In genomic region chr5:137666901-137667300, GRCh38 we compare ENCODE assay signal across 11 cellular contexts.
DNase-seq lines count a peak whose midpoint lies in the region; ATAC-seq and TF ChIP-seq lines count a peak whose summit lies in the region.
"Had no signal": no experiment of that assay in that cellular context is flagged by ENCODE, and none has a peak within 500 bp of the region (broad histone marks: within the 10 kb centered on the region; RNA-seq: fewer than 3 reads in every experiment).

No MANE protein-coding gene starts in this region.

- no peaks in the 10 kb centered on the region for H3F3A ChIP-seq in smooth muscle cell (ENCODE audit: low read depth)

- H3K27ac ChIP-seq in smooth muscle cell (ENCODE audit: low read depth): peak overlapping the region; percentile 29
- H3K27ac ChIP-seq: parathyroid adenoma had no signal

- H3K9ac ChIP-seq in smooth muscle cell (ENCODE audit: low read depth): no peak overlapping the region
- H3K9ac ChIP-seq: parathyroid adenoma had no signal

- no peaks in the 10 kb centered on the region for H3K36me3 ChIP-seq in smooth muscle cell (ENCODE audit: low read depth)

- H3K4me3 Mint-ChIP-seq in activated T-cell treated with anti-CD3 and anti-CD28 coated beads, Interleukin-2, amount 50 U/mL, for 72 hours: peak overlapping the region; percentile 38 to 52
- H3K4me3 Mint-ChIP-seq in effector memory CD8-positive, alpha-beta T cell: peak overlapping the region in 1 of 2 donors; percentile 9

- H2AFZ ChIP-seq in smooth muscle cell (ENCODE audit: low read depth): no peak overlapping the region
- H2AFZ ChIP-seq: parathyroid adenoma had no signal

- TF ChIP-seq CTCF in smooth muscle cell (IDR thresholded peaks at IDR 0.05; ENCODE audit: borderline replicate concordance, insufficient read depth, poor library complexity, severe bottlenecking): no peak

- H3K4me3 ChIP-seq in smooth muscle cell: no peak overlapping the region

- 52% methylated on average over 2 of the region's 2 CpGs for WGBS in smooth muscle cell (ENCODE audit: low lambda C conversion rate)

- no peaks in the 10 kb centered on the region for H4K20me1 ChIP-seq in smooth muscle cell (ENCODE audit: low read depth)

- H3K9me3 Mint-ChIP-seq in activated T-cell treated with anti-CD3 and anti-CD28 coated beads, Interleukin-2, amount 50 U/mL, for 72 hours: no peaks in the 10 kb centered on the region
- no peaks in the 10 kb centered on the region for H3K9me3 Mint-ChIP-seq in effector memory CD8-positive, alpha-beta T cell

- no peaks in the 10 kb centered on the region for H3K4me1 ChIP-seq in smooth muscle cell (ENCODE audit: low read depth)
- H3K4me1 ChIP-seq: parathyroid adenoma had no signal

- H3K79me2 ChIP-seq in smooth muscle cell (ENCODE audit: low read depth): no peaks in the 10 kb centered on the region
- H3K79me2 ChIP-seq: parathyroid adenoma had no signal

- no peak for ATAC-seq in activated T-cell treated with anti-CD3 and anti-CD28 coated beads, Interleukin-2, amount 50 U/mL, for 72 hours (replicated peaks in 1 of 2)
- no peak for ATAC-seq in effector memory CD8-positive, alpha-beta T cell (replicated peaks)
- ATAC-seq in HG02884 (IDR thresholded peaks at IDR 0.05; ENCODE audit: unreplicated experiment) (no peak), GM19035 (IDR thresholded peaks at IDR 0.05; ENCODE audit: unreplicated experiment) (no peak), HG03460 (IDR thresholded peaks at IDR 0.05; ENCODE audit: unreplicated experiment) (no peak)

- no peaks in the 10 kb centered on the region for H3K9me3 ChIP-seq in smooth muscle cell (replicated peaks; ENCODE audit: low read depth)

- no peaks in the 10 kb centered on the region for H3K36me3 Mint-ChIP-seq in activated T-cell treated with anti-CD3 and anti-CD28 coated beads, Interleukin-2, amount 50 U/mL, for 72 hours (ENCODE audit: insufficient read depth in 2 of 2)
- no peaks in the 10 kb centered on the region for H3K36me3 Mint-ChIP-seq in effector memory CD8-positive, alpha-beta T cell (ENCODE audit: insufficient read depth)

- H3K27me3 Mint-ChIP-seq in activated T-cell treated with anti-CD3 and anti-CD28 coated beads, Interleukin-2, amount 50 U/mL, for 72 hours (ENCODE audit: low read depth): no peaks in the 10 kb centered on the region
- H3K27me3 Mint-ChIP-seq in effector memory CD8-positive, alpha-beta T cell: no peaks in the 10 kb centered on the region

- peak overlapping the region; percentile 20 for H3K4me2 ChIP-seq in smooth muscle cell

- no peaks in the 10 kb centered on the region for H3K27me3 ChIP-seq in smooth muscle cell (ENCODE audit: low read depth)

- H3K4me1 Mint-ChIP-seq in activated T-cell treated with anti-CD3 and anti-CD28 coated beads, Interleukin-2, amount 50 U/mL, for 72 hours (ENCODE audit: low read depth): peaks cover 33% of the 10 kb centered on the region
- peaks cover 6 to 10% of the 10 kb centered on the region in 2 donors for H3K4me1 Mint-ChIP-seq in effector memory CD8-positive, alpha-beta T cell (ENCODE audit: low read depth in 2 of 2)

- DNase-seq in activated T-cell treated with anti-CD3 and anti-CD28 coated beads, Interleukin-2, amount 50 U/mL, for 72 hours: no peak
- no peak for DNase-seq in activated T-cell treated with anti-CD3 and anti-CD28 coated beads, Interleukin-2, amount 50 U/mL, for 48 hours
- DNase-seq in NCI-H69 (lab: John Stamatoyannopoulos, UW) (peak; percentile 54), smooth muscle cell (lab: John Stamatoyannopoulos, UW; ENCODE audit: unreplicated experiment) (no peak)
- DNase-seq in effector memory CD8-positive, alpha-beta T cell: no peak
- DNase-seq: hypothalamus, SHP77 had no signal

- H3K27ac Mint-ChIP-seq in activated T-cell treated with anti-CD3 and anti-CD28 coated beads, Interleukin-2, amount 50 U/mL, for 72 hours: peak overlapping the region; percentile 17
- peak overlapping the region; percentile 36 to 67 for H3K27ac Mint-ChIP-seq in effector memory CD8-positive, alpha-beta T cell
